In the genomic region with DNA sequence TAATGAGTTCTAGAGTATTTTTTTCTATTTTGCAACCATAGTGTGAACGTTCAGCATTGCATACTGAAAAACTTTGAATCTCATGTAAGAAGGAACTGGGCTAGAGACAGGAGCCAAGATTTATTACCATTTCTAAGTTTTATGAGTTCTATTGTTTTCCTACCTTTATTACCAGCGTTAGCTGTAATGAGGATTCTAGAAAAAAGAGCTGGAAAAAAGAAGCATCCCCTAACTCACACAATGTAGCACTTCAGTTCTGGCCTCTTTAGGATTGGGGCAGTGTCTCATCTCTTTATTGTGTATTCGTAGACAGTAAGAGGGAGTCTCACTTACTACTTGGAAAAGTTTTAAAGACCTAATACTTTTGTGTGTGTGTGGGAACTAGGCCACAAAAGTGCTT, we compare ENCODE assay signal across 13 cellular contexts.
"Had no signal": no experiment of that assay in that cellular context is flagged by ENCODE, and none has a peak within 500 bp of the region (broad histone marks: within the 10 kb centered on the region; RNA-seq: fewer than 3 reads in every experiment).

No MANE protein-coding gene starts in this region.

- ATAC-seq: activated CD8-positive, alpha-beta T cell treated with anti-CD3 and anti-CD28 coated beads for 36 hours; gastroesophageal sphincter; left lung; stimulated activated naive B cell treated with anti-CD40 and anti-IgM and Interleukin-4, amounts not matched to agents 10 μg/mL and 1 μg/mL and 100 μg/mL, for 72 hours had no signal

- FAIRE-seq: colon, small intestine had no signal

- H3K4me3 ChIP-seq: right atrium auricular region had no signal

- H3K9me3 ChIP-seq: gastroesophageal sphincter, left lung, neutrophil, right atrium auricular region, upper lobe of left lung had no signal

- H3K27ac ChIP-seq: cardiac muscle cell, left lung, neutrophil, right atrium auricular region, upper lobe of left lung had no signal

- DNase-seq: activated CD8-positive, alpha-beta memory T cell treated with anti-CD3 and anti-CD28 coated beads, Interleukin-2, amount 50 U/mL, for 4 hours; hippocampal formation; stimulated activated naive B cell treated with anti-CD40 and anti-IgM and Interleukin-4, amounts not matched to agents 10 μg/mL and 1 μg/mL and 100 μg/mL, for 72 hours; T-helper 9 cell had no signal

- H3K36me3 ChIP-seq: cardiac muscle cell, gastroesophageal sphincter, left lung, neutrophil, right atrium auricular region, upper lobe of left lung had no signal
